ENCODE assay signal across 1 cellular context in genomic region chr13:44649118-44649455, GRCh38.
TF ChIP-seq lines count a peak whose summit lies in the region.

No MANE protein-coding gene starts in this region.

TF ChIP-seq in GM23338, 12 proteins besides CTCF, POLR2A, EP300 and RAD21 (continued from another document):
- peak; percentile 88 for TF ChIP-seq ZNF462 (CRISPR knock-in tag; IDR thresholded peaks at IDR 0.05)
- no peak for TF ChIP-seq JUNB (IDR thresholded peaks at IDR 0.05; ENCODE audit: unreplicated experiment)
- TF ChIP-seq EZH2phosphoT487 (IDR thresholded peaks at IDR 0.05; ENCODE audit: unreplicated experiment): no peak
- TF ChIP-seq CREB1 (CRISPR knock-in tag; IDR thresholded peaks at IDR 0.05; ENCODE audit: low read depth): 0 out of 2 replicates have a peak, but pooled peaks have one; percentile 12
- no peak for TF ChIP-seq EZH2 (IDR thresholded peaks at IDR 0.05; ENCODE audit: low read depth, unreplicated experiment)
